16 cellular contexts compared by ENCODE assay signal in genomic region chr12:128570191-128571065, GRCh38.
DNase-seq lines count a peak whose midpoint lies in the region; ATAC-seq and TF ChIP-seq lines count a peak whose summit lies in the region.
"Had no signal": no experiment of that assay in that cellular context is flagged by ENCODE, and none has a peak within 500 bp of the region (broad histone marks: within the 10 kb centered on the region; RNA-seq: fewer than 3 reads in every experiment).

No MANE protein-coding gene starts in this region.

- no peaks in the 10 kb centered on the region for H3K27me3 ChIP-seq in uterus

- H3K27ac ChIP-seq in uterus: peak overlapping the region in 1 of 2 donors; percentile 1
- H3K27ac ChIP-seq: skin epidermis had no signal

- no peaks in the 10 kb centered on the region for H3K9me3 ChIP-seq in uterus

- H3K4me3 Mint-ChIP-seq in central memory CD8-positive, alpha-beta T cell: peak overlapping the region; percentile 52
- H3K4me3 Mint-ChIP-seq: activated B cell treated with CpG ODN at 0.5 μM for 24 hours; activated naive CD8-positive, alpha-beta T cell; GM23338; naive thymus-derived CD8-positive, alpha-beta T cell had no signal

- no peak overlapping the region for H3K4me3 ChIP-seq in uterus
- H3K4me3 ChIP-seq: GM23338, skin epidermis had no signal

- ATAC-seq in GM18508 (IDR thresholded peaks at IDR 0.05; ENCODE audit: insufficient read depth, unreplicated experiment) (peak; percentile 72), GM19395 (IDR thresholded peaks at IDR 0.05; ENCODE audit: unreplicated experiment) (peak; percentile 89), HG03095 (IDR thresholded peaks at IDR 0.05; ENCODE audit: unreplicated experiment) (peak; percentile 70), HG02763 (IDR thresholded peaks at IDR 0.05; ENCODE audit: unreplicated experiment) (no peak)
- ATAC-seq in central memory CD8-positive, alpha-beta T cell (replicated peaks; ENCODE audit: extremely low read depth, poor library complexity, severe bottlenecking): peak; percentile 92
- ATAC-seq: GM23338; naive thymus-derived CD8-positive, alpha-beta T cell had no signal

- no peaks in the 10 kb centered on the region for H3K9me3 Mint-ChIP-seq in central memory CD8-positive, alpha-beta T cell

- no peaks in the 10 kb centered on the region for H3K4me1 ChIP-seq in uterus

- no peaks in the 10 kb centered on the region for H3K36me3 ChIP-seq in uterus

- peaks cover 3% of the 10 kb centered on the region for H3K36me3 Mint-ChIP-seq in central memory CD8-positive, alpha-beta T cell (ENCODE audit: insufficient read depth)
- H3K36me3 Mint-ChIP-seq: activated naive CD8-positive, alpha-beta T cell; naive thymus-derived CD8-positive, alpha-beta T cell had no signal

- peak in 1 of 2 donors; percentile 19 for DNase-seq in central memory CD8-positive, alpha-beta T cell (ENCODE audit: low spot score in 2 of 2)
- no peak for DNase-seq in uterus
- DNase-seq in NCI-H2029 treated with DMSO at 0.1 percent for 48 hours (lab: John Stamatoyannopoulos, UW): no peak
- DNase-seq: activated B cell treated with CpG ODN at 0.5 μM for 24 hours, COR-L47, cortex of kidney, NCI-H526, SIG-M5 had no signal

- intact Hi-C loops in uterus (cut with DNase I; ENCODE audit: low total_unique reads): no loop called here

- TF ChIP-seq CTCF in uterus (IDR thresholded peaks at IDR 0.05): no peak

- peak overlapping the region; percentile 85 for H3K27ac Mint-ChIP-seq in central memory CD8-positive, alpha-beta T cell (ENCODE audit: low read depth)
- H3K27ac Mint-ChIP-seq: activated B cell treated with CpG ODN at 0.5 μM for 24 hours; activated naive CD8-positive, alpha-beta T cell; GM23338 had no signal

- no peaks in the 10 kb centered on the region for H3K27me3 Mint-ChIP-seq in central memory CD8-positive, alpha-beta T cell
- H3K27me3 Mint-ChIP-seq: activated B cell treated with CpG ODN at 0.5 μM for 24 hours; activated naive CD8-positive, alpha-beta T cell; naive thymus-derived CD8-positive, alpha-beta T cell had no signal

- TF ChIP-seq POLR2A in uterus (IDR thresholded peaks at IDR 0.05): no peak

- H3K4me1 Mint-ChIP-seq in central memory CD8-positive, alpha-beta T cell: peaks cover 15% of the 10 kb centered on the region
- H3K4me1 Mint-ChIP-seq: activated B cell treated with CpG ODN at 0.5 μM for 24 hours, GM23338 had no signal
